ENCODE assay signal across 27 cellular contexts in genomic region chr21:39011911-39012310, GRCh38.
"Had no signal": no experiment of that assay in that cellular context is flagged by ENCODE, and none has a peak within 500 bp of the region (broad histone marks: within the 10 kb centered on the region; RNA-seq: fewer than 3 reads in every experiment).

No MANE protein-coding gene starts in this region.

- DNase-seq: activated CD4-positive, alpha-beta memory T cell treated with anti-CD3 and anti-CD28 coated beads for 36 hours; activated CD4-positive, alpha-beta T cell treated with anti-CD3 and anti-CD28 coated beads, Interleukin-2, amount 10 ng/mL, durations not matched to agents 24 days and 14 days; activated CD4-positive, CD25-positive, alpha-beta regulatory T cell; activated CD4-positive, CD25-positive, alpha-beta regulatory T cell treated with anti-CD3 and anti-CD28 coated beads, Interleukin-2, amount 50 U/mL, for 72 hours; activated CD8-positive, alpha-beta memory T cell treated with anti-CD3 and anti-CD28 coated beads, Interleukin-2, amount 50 U/mL, for 48 hours; activated gamma-delta T cell; activated naive CD4-positive, alpha-beta T cell; activated naive CD4-positive, alpha-beta T cell treated with anti-CD3 and anti-CD28 coated beads, Interleukin-2, amount 10 ng/mL, durations not matched to agents 7 days and 5 days; activated naive CD8-positive, alpha-beta T cell treated with anti-CD3 and anti-CD28 coated beads, Interleukin-2, amount 10 ng/mL, durations not matched to agents 7 days and 5 days; activated T-cell treated with anti-CD3 and anti-CD28 coated beads for 4 hours; activated T-cell treated with anti-CD3 and anti-CD28 coated beads, Interleukin-2, amount 50 U/mL, for 24 hours; activated T-cell treated with anti-CD3 and anti-CD28 coated beads, Interleukin-2, amount 50 U/mL, for 72 hours; brain microvascular endothelial cell; caudate nucleus; cortex of kidney; dermis blood vessel endothelial cell; effector CD4-positive, alpha-beta T cell; effector memory CD8-positive, alpha-beta T cell; foreskin keratinocyte; gastrocnemius medialis; glutamatergic neuron; T-helper 1 cell; T-helper 17 cell; T1000 had no signal

- H3K4me3 ChIP-seq: esophagus muscularis mucosa, gastrocnemius medialis had no signal

- H3K36me3 ChIP-seq: brain microvascular endothelial cell, esophagus muscularis mucosa, gastrocnemius medialis had no signal

- H3K9me3 ChIP-seq: esophagus muscularis mucosa, gastrocnemius medialis had no signal

- H3K27ac ChIP-seq: brain microvascular endothelial cell, esophagus muscularis mucosa, foreskin keratinocyte, gastrocnemius medialis had no signal

- H3K27me3 ChIP-seq: brain microvascular endothelial cell, esophagus muscularis mucosa, foreskin keratinocyte, gastrocnemius medialis had no signal

- ATAC-seq: activated CD4-positive, alpha-beta T cell treated with anti-CD3 and anti-CD28 coated beads for 36 hours; activated naive CD4-positive, alpha-beta T cell treated with anti-CD3 and anti-CD28 coated beads, Interleukin-2, amount 50 U/mL, for 72 hours; activated T-cell treated with anti-CD3 and anti-CD28 coated beads, Interleukin-2, amount 50 U/mL, for 72 hours; effector memory CD8-positive, alpha-beta T cell; foreskin keratinocyte; gastrocnemius medialis; T-helper 17 cell had no signal
